Comparison of ENCODE assay signal across 20 cellular contexts in the genomic region with DNA sequence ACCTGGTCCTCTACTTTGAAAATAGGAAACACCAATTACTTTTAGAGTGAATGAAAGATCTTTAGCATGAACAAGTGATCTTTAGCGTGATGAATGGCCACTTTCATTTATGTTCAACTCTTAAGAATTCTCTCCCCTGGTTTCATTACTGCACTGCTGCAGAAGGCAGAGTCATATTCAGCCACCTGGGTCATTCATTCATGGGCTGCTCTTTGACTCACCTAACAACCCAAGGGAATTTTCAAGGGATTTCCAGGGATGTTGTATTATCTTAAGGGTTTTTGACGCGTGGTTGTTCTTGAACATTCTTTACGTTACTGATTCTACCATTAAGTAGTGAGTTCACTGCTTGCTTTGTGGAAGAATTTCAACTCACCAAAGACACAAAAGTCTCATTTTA.
DNase-seq lines count a peak whose midpoint lies in the region; ATAC-seq and TF ChIP-seq lines count a peak whose summit lies in the region.
"Had no signal": no experiment of that assay in that cellular context is flagged by ENCODE, and none has a peak within 500 bp of the region (broad histone marks: within the 10 kb centered on the region; RNA-seq: fewer than 3 reads in every experiment).

No MANE protein-coding gene starts in this region.

- no peak for TF ChIP-seq CTCF in GM06990 (IDR thresholded peaks at IDR 0.05; ENCODE audit: insufficient read depth, low read length, poor library complexity, severe bottlenecking)

- DNase-seq in GM06990 (ENCODE audit: extremely low read depth, insufficient read length) (peak; percentile 22), Right ventricle myocardium inferior (ENCODE audit: missing footprints) (no peak), hippocampal formation (lab: John Stamatoyannopoulos, UW) (no peak)
- DNase-seq: BE2C; CD4-positive, alpha-beta T cell; DMS79 treated with DMSO at 0.1 percent for 48 hours; Karpas-422; MG63; NCI-H1092 treated with DMSO at 0.1 percent for 48 hours; NCI-H2081 treated with DMSO at 0.1 percent for 48 hours; NCI-H510A treated with DMSO at 0.1 percent for 48 hours; Peyer's patch; Right ventricle myocardium superior; T-cell had no signal

- ATAC-seq in GM19035 (IDR thresholded peaks at IDR 0.05; ENCODE audit: unreplicated experiment): peak; percentile 62
- ATAC-seq in HG02852 (IDR thresholded peaks at IDR 0.05; ENCODE audit: unreplicated experiment): peak; percentile 68
- ATAC-seq in HG03460 (IDR thresholded peaks at IDR 0.05; ENCODE audit: unreplicated experiment): peak; percentile 45
- ATAC-seq in Right ventricle myocardium inferior: no peak
- no peak for ATAC-seq in GM21526 (IDR thresholded peaks at IDR 0.05; ENCODE audit: low FRiP score, unreplicated experiment)
- ATAC-seq in HG03378 (IDR thresholded peaks at IDR 0.05; ENCODE audit: unreplicated experiment): no peak
- ATAC-seq: T-cell had no signal

- intact Hi-C loops in Right ventricle myocardium inferior (cut with DNase I): no loop called here

- no peaks in the 10 kb centered on the region for H3K36me3 ChIP-seq in GM06990 (ENCODE audit: control insufficient read depth, insufficient read depth, low read length)
- H3K36me3 ChIP-seq: BE2C, MG63, Peyer's patch had no signal

- H3K27me3 ChIP-seq in GM06990 (replicated peaks; ENCODE audit: control insufficient read depth, insufficient read depth, low read length): no peaks in the 10 kb centered on the region
- H3K27me3 ChIP-seq: BE2C, MG63, Peyer's patch had no signal

- H3K4me3 ChIP-seq in GM06990 (replicated peaks; ENCODE audit: low read depth, low read length): no peak overlapping the region
- H3K4me3 ChIP-seq: MG63, Peyer's patch, SK-N-MC had no signal

Comparison
In these comparisons a context has a peak if more than half of its experiments do, and no peak if none do; other contexts are left out.
1. ATAC-seq: peak in GM19035 (single experiment), HG02852 (single experiment) and HG03460 (single experiment); none in Right ventricle myocardium inferior (single experiment), GM21526 (single experiment) and HG03378 (single experiment).